8 cellular contexts compared by ENCODE assay signal in genomic region chr5:119071573-119071874, GRCh38. TPM values are rescaled to one million over a fixed set of nuclear protein-coding genes. Genes with fewer than 3 reads are reported as not detected.
DNase-seq lines count a peak whose midpoint lies in the region; ATAC-seq and TF ChIP-seq lines count a peak whose summit lies in the region.

No MANE protein-coding gene starts in this region.

- no peaks in the 10 kb centered on the region for H3K27me3 ChIP-seq in upper lobe of left lung

- ATAC-seq in HG03442 (IDR thresholded peaks at IDR 0.05; ENCODE audit: unreplicated experiment) (peak; percentile 6), upper lobe of left lung (ENCODE audit: low FRiP score in 2 of 2) (peak; percentile 11 to 51)

- H3K36me3 ChIP-seq in upper lobe of left lung = no peaks in the 10 kb centered on the region

- DNase-seq in activated naive CD4-positive, alpha-beta T cell treated with anti-CD3 and anti-CD28 coated beads, Interleukin-2, amount 10 ng/mL, durations not matched to agents 7 days and 5 days = no peak
- no peak for DNase-seq in activated naive CD4-positive, alpha-beta T cell treated with Interleukin-2 at 50 U/mL for 16 hours
- DNase-seq in MCF 10A (ENCODE audit: unreplicated experiment) (no peak), medulla oblongata (ENCODE audit: extremely low spot score) (peak; percentile 45), upper lobe of left lung (no peak), HT-29 (ENCODE audit: low spot score) (no peak), dermis blood vessel endothelial cell (no peak)

- peaks cover 9% of the 10 kb centered on the region for H3K36me3 Mint-ChIP-seq in activated naive CD4-positive, alpha-beta T cell treated with anti-CD3 and anti-CD28 coated beads, Interleukin-2, amount 10 ng/mL, durations not matched to agents 7 days and 5 days
- H3K36me3 Mint-ChIP-seq in MCF 10A (ENCODE audit: insufficient read depth, unreplicated experiment) = peaks cover 12% of the 10 kb centered on the region

- H3K9me3 ChIP-seq in upper lobe of left lung = no peaks in the 10 kb centered on the region

- TF ChIP-seq EP300 in upper lobe of left lung (IDR thresholded peaks at IDR 0.05) = no peak

- H3K4me3 Mint-ChIP-seq in activated naive CD4-positive, alpha-beta T cell treated with anti-CD3 and anti-CD28 coated beads, Interleukin-2, amount 10 ng/mL, durations not matched to agents 7 days and 5 days = peak overlapping the region; percentile 100
- peak overlapping the region; percentile 77 for H3K4me3 Mint-ChIP-seq in MCF 10A (ENCODE audit: unreplicated experiment)

- BruUV-seq in MCF 10A (replicated peaks; lab: Mats Ljungman, UMichigan) = no TSS peak

- WGBS in upper lobe of left lung, 2 donors = 0 to 11% methylated on average over 1 to 9 of the region's 18 CpGs

- H3K27me3 Mint-ChIP-seq in activated naive CD4-positive, alpha-beta T cell treated with anti-CD3 and anti-CD28 coated beads, Interleukin-2, amount 10 ng/mL, durations not matched to agents 7 days and 5 days = peaks cover 4% of the 10 kb centered on the region
- H3K27me3 Mint-ChIP-seq in MCF 10A (ENCODE audit: insufficient read depth, unreplicated experiment) = no peaks in the 10 kb centered on the region

- H3K4me1 Mint-ChIP-seq in activated naive CD4-positive, alpha-beta T cell treated with anti-CD3 and anti-CD28 coated beads, Interleukin-2, amount 10 ng/mL, durations not matched to agents 7 days and 5 days = peaks cover 44% of the 10 kb centered on the region
- H3K4me1 Mint-ChIP-seq in MCF 10A (ENCODE audit: insufficient read depth, unreplicated experiment) = peaks cover 28% of the 10 kb centered on the region

- H3K27ac ChIP-seq in upper lobe of left lung = peak overlapping the region; percentile 94 to 99 (median 98)

- intact Hi-C loops in MCF 10A (cut with micrococcal nuclease) = loop anchor here (1.0 to 2.0 kb wide), 4 partner anchors 197 to 339 kb away; partner anchors contain the start of gene TNFAIP8

- peaks cover 16 to 47% (median 37%) of the 10 kb centered on the region in 4 donors for H3K4me1 ChIP-seq in upper lobe of left lung

- no peak for TF ChIP-seq CTCF in MCF 10A (IDR thresholded peaks at IDR 0.05; ENCODE audit: unreplicated experiment)
- no peak for TF ChIP-seq CTCF in upper lobe of left lung (IDR thresholded peaks at IDR 0.05)

- H3K9me3 Mint-ChIP-seq in activated naive CD4-positive, alpha-beta T cell treated with anti-CD3 and anti-CD28 coated beads, Interleukin-2, amount 10 ng/mL, durations not matched to agents 7 days and 5 days = no peaks in the 10 kb centered on the region
- no peaks in the 10 kb centered on the region for H3K9me3 Mint-ChIP-seq in MCF 10A (ENCODE audit: unreplicated experiment)

- CTCF ChIA-PET in activated naive CD4-positive, alpha-beta T cell treated with anti-CD3 and anti-CD28 coated beads, Interleukin-2, amount 10 ng/mL, durations not matched to agents 7 days and 5 days (lab: Charles Lee) = interaction anchor here (1.3 to 2.0 kb wide), 4 partner anchors 8 to 341 kb away, joined by 3 to 7 read pairs (median 4); no protein-coding TSS in a partner anchor
- CTCF ChIA-PET in MCF 10A (lab: Yijun Ruan, JAX) = interaction anchor here (0.6 to 1.5 kb wide), 5 partner anchors 12 to 346 kb away, joined by 3 to 5 read pairs (median 4); partner anchors contain the start of gene DTWD2

- POLR2A ChIA-PET in MCF 10A (lab: Yijun Ruan, JAX) = interaction anchor here (0.7 to 3.2 kb wide), 33 partner anchors 10 to 384 kb away, joined by 3 to 47 read pairs (median 7); partner anchors contain the start of genes DTWD2 and TNFAIP8

- no peak for TF ChIP-seq POLR2A in upper lobe of left lung (IDR thresholded peaks at IDR 0.05)

- H3K27ac Mint-ChIP-seq in activated naive CD4-positive, alpha-beta T cell treated with anti-CD3 and anti-CD28 coated beads, Interleukin-2, amount 10 ng/mL, durations not matched to agents 7 days and 5 days = peak overlapping the region; percentile 100
- peak overlapping the region; percentile 79 for H3K27ac Mint-ChIP-seq in MCF 10A (ENCODE audit: low read depth, unreplicated experiment)

- H3K4me3 ChIP-seq in upper lobe of left lung = peak overlapping the region; percentile 67 to 96 (median 76)

RNA-seq across cellular contexts. Expression of gene DMXL1, which starts 0.6 kb away (rescaled TPM):
- total RNA-seq in MCF 10A (2022) (38.1 and 45.1 TPM in 2 replicates), upper lobe of left lung (100 to 1,000 TPM in 1 of 6 donors, 10 to 100 TPM in 5; 37.7 to 102 (median 52.9) TPM), dermis blood vessel endothelial cell (35.1 and 53.4 TPM in 2 replicates)
- total RNA-seq in HT-29 (2014; rRNA removed; shearing (Covaris generic)) = 7.9 and 13.1 TPM in 2 replicates
